ENCODE assay signal across 25 cellular contexts in genomic region chr3:42946050-42946449, GRCh38. TPM values are rescaled to one million over a fixed set of nuclear protein-coding genes. Genes with fewer than 3 reads are reported as not detected.
A peak's percentile ranks its signal among the peaks of the same experiment; 100 is the strongest.
DNase-seq lines count a peak whose midpoint lies in the region; ATAC-seq, FAIRE-seq and TF ChIP-seq lines count a peak whose summit lies in the region.
"Had no signal": no experiment of that assay in that cellular context is flagged by ENCODE, and none has a peak within 500 bp of the region (broad histone marks: within the 10 kb centered on the region; RNA-seq: fewer than 3 reads in every experiment).

No MANE protein-coding gene starts in this region.

- H3K79me2 ChIP-seq in GM12878 (ENCODE audit: control insufficient read depth, insufficient read depth, low read length) = no peaks in the 10 kb centered on the region

- H3K27ac ChIP-seq in GM12878 (ENCODE audit: control insufficient read depth, insufficient read depth) = no peak overlapping the region

- 5% methylated on average over 5 of the region's 5 CpGs for WGBS in GM12878 (ENCODE audit: insufficient coverage, insufficient replicate concordance, low lambda C conversion rate, missing lambda C conversion rate)

- BruUV-seq in GM12878 (replicated peaks; lab: Mats Ljungman, UMichigan) = no TSS peak

- H4K20me1 ChIP-seq in GM12878 (ENCODE audit: control insufficient read depth, insufficient read depth) = no peaks in the 10 kb centered on the region

- intact Hi-C loops in GM12878 (cut with micrococcal nuclease; ENCODE audit: unreplicated experiment) = no loop called here

- TF ChIP-seq POLR2A in GM12878 (IDR thresholded peaks at IDR 0.05; ENCODE audit: low read depth, low read length) = no peak

- TF ChIP-seq RAD21 in GM12878 (IDR thresholded peaks at IDR 0.05; ENCODE audit: insufficient read depth, low read depth, low read length) = no peak

- H3K27me3 Mint-ChIP-seq in activated naive CD8-positive, alpha-beta T cell treated with anti-CD3 and anti-CD28 coated beads, Interleukin-2, amount 50 U/mL, for 24 hours = no peaks in the 10 kb centered on the region
- H3K27me3 Mint-ChIP-seq in activated naive CD8-positive, alpha-beta T cell treated with anti-CD3 and anti-CD28 coated beads for 36 hours = no peaks in the 10 kb centered on the region
- H3K27me3 Mint-ChIP-seq: CD4-positive, CD25-positive, alpha-beta regulatory T cell had no signal

- no peaks in the 10 kb centered on the region for H3K36me3 ChIP-seq in GM12878 (ENCODE audit: control insufficient read depth in 2 of 2, insufficient read depth in 2 of 2, low read length in 1 of 2)
- H3K36me3 ChIP-seq: BE2C, HAP-1 had no signal

- no peaks in the 10 kb centered on the region for H3K4me1 Mint-ChIP-seq in activated naive CD8-positive, alpha-beta T cell treated with anti-CD3 and anti-CD28 coated beads, Interleukin-2, amount 50 U/mL, for 24 hours
- no peaks in the 10 kb centered on the region for H3K4me1 Mint-ChIP-seq in activated naive CD8-positive, alpha-beta T cell treated with anti-CD3 and anti-CD28 coated beads for 36 hours

- H3K27me3 ChIP-seq in GM12878 (replicated peaks in 1 of 2; ENCODE audit: control insufficient read depth in 2 of 2, insufficient read depth in 2 of 2, low read length in 1 of 2) = peaks cover 2% of the 10 kb centered on the region in 2 experiments; a peak in 2 of 4 replicates
- H3K27me3 ChIP-seq: BE2C had no signal

- H3K4me2 ChIP-seq in GM12878 (ENCODE audit: control insufficient read depth, insufficient read depth) = no peak overlapping the region

- no peaks in the 10 kb centered on the region for H3K4me1 ChIP-seq in GM12878 (ENCODE audit: control insufficient read depth, insufficient read depth, low read length)
- H3K4me1 ChIP-seq: BE2C, HAP-1 had no signal

- DNase-seq in activated naive CD8-positive, alpha-beta T cell treated with anti-CD3 and anti-CD28 coated beads, Interleukin-2, amount 50 U/mL, for 24 hours = no peak
- DNase-seq in activated naive CD8-positive, alpha-beta T cell treated with anti-CD3 and anti-CD28 coated beads for 36 hours = no peak
- DNase-seq in GM12878 (ENCODE audit: low read depth, low spot score) (no peak), Ammon's horn (ENCODE audit: low spot score) (no peak), NCI-H2029 (lab: John Stamatoyannopoulos, UW) (no peak)
- DNase-seq in activated CD4-positive, alpha-beta T cell treated with anti-CD3 and anti-CD28 coated beads for 1 hour = no peak
- DNase-seq: BE2C; C1 segment of cervical spinal cord; CD8-positive, alpha-beta memory T cell; COR-L47; DMS 273 treated with DMSO at 0.1 percent for 48 hours; DMS53; DND-41; EL; IMR-90 had no signal

- peak overlapping the region; percentile 1 for H3K27ac Mint-ChIP-seq in activated naive CD8-positive, alpha-beta T cell treated with anti-CD3 and anti-CD28 coated beads, Interleukin-2, amount 50 U/mL, for 24 hours
- H3K27ac Mint-ChIP-seq in activated naive CD8-positive, alpha-beta T cell treated with anti-CD3 and anti-CD28 coated beads for 36 hours = no peak overlapping the region
- H3K27ac Mint-ChIP-seq: CD8-positive, alpha-beta memory T cell had no signal

- H3K9me3 ChIP-seq in GM12878 (replicated peaks; ENCODE audit: control insufficient read depth, insufficient read depth, low read length) = no peaks in the 10 kb centered on the region
- H3K9me3 ChIP-seq: BE2C, HAP-1 had no signal

- TF ChIP-seq EP300 in GM12878 (IDR thresholded peaks at IDR 0.05; ENCODE audit: borderline replicate concordance in 1 of 2, control insufficient read depth in 1 of 2, low read depth in 2 of 2, low read length in 2 of 2) = no peak

- H3K4me3 Mint-ChIP-seq in activated naive CD8-positive, alpha-beta T cell treated with anti-CD3 and anti-CD28 coated beads, Interleukin-2, amount 50 U/mL, for 24 hours = no peak overlapping the region
- no peak overlapping the region for H3K4me3 Mint-ChIP-seq in activated naive CD8-positive, alpha-beta T cell treated with anti-CD3 and anti-CD28 coated beads for 36 hours
- H3K4me3 Mint-ChIP-seq: CD4-positive, CD25-positive, alpha-beta regulatory T cell; CD8-positive, alpha-beta memory T cell had no signal

- H3K36me3 Mint-ChIP-seq in activated naive CD8-positive, alpha-beta T cell treated with anti-CD3 and anti-CD28 coated beads, Interleukin-2, amount 50 U/mL, for 24 hours (ENCODE audit: low read depth) = no peaks in the 10 kb centered on the region
- H3K36me3 Mint-ChIP-seq in activated naive CD8-positive, alpha-beta T cell treated with anti-CD3 and anti-CD28 coated beads for 36 hours = no peaks in the 10 kb centered on the region
- H3K36me3 Mint-ChIP-seq: CD4-positive, CD25-positive, alpha-beta regulatory T cell; CD8-positive, alpha-beta memory T cell had no signal

- FAIRE-seq in GM12878 (lab: Jason Lieb, UNC) = no peak
- FAIRE-seq: GM12892, GM18507, HTR-8/SVneo, K562 had no signal

- in situ Hi-C loops in GM12878 (cut with MboI) = no loop called here

- peak; percentile 10 for ATAC-seq in activated naive CD8-positive, alpha-beta T cell treated with anti-CD3 and anti-CD28 coated beads, Interleukin-2, amount 50 U/mL, for 24 hours
- peak; percentile 42 for ATAC-seq in GM19351 (IDR thresholded peaks at IDR 0.05; ENCODE audit: unreplicated experiment)
- peak; percentile 54 for ATAC-seq in HG03039 (IDR thresholded peaks at IDR 0.05; ENCODE audit: unreplicated experiment)
- ATAC-seq in GM12878 = peak; percentile 58
- ATAC-seq: K562 had no signal

- H3K4me3 ChIP-seq in GM12878 = no peak overlapping the region
- H3K4me3 ChIP-seq: HAP-1, K562 had no signal

- H3K9me3 Mint-ChIP-seq in activated naive CD8-positive, alpha-beta T cell treated with anti-CD3 and anti-CD28 coated beads, Interleukin-2, amount 50 U/mL, for 24 hours = no peaks in the 10 kb centered on the region
- H3K9me3 Mint-ChIP-seq in activated naive CD8-positive, alpha-beta T cell treated with anti-CD3 and anti-CD28 coated beads for 36 hours = no peaks in the 10 kb centered on the region
- H3K9me3 Mint-ChIP-seq: CD8-positive, alpha-beta memory T cell had no signal

- H3K9ac ChIP-seq in GM12878 (ENCODE audit: control insufficient read depth, insufficient read depth, low read length) = no peak overlapping the region

- SMC1A ChIA-PET in GM12878 (lab: Charles Lee; ENCODE audit: uncharacterized antibody, unreplicated experiment) = no interaction called here

- RAD21 ChIA-PET in GM12878 (lab: Charles Lee; ENCODE audit: unreplicated experiment) = no interaction called here

- POLR2A ChIA-PET in GM12878 (lab: Charles Lee) = no interaction called here

- TF ChIP-seq CTCF in GM12878 (IDR thresholded peaks at IDR 0.05 in 2 of 3, conservative IDR thresholded peaks at IDR 0.05 in 1 of 3; ENCODE audit: control insufficient read depth in 2 of 3, extremely low read depth in 1 of 3, insufficient read depth in 1 of 3, low read depth in 3 of 3, low read length in 3 of 3) = no peak

- no peak overlapping the region for H2AFZ ChIP-seq in GM12878 (ENCODE audit: control insufficient read depth, low read depth, low read length)

- CTCF ChIA-PET in GM12878 (lab: Yijun Ruan, JAX) = no interaction called here

TF ChIP-seq in GM12878, 131 proteins besides CTCF, POLR2A, EP300 and RAD21:
- TF ChIP-seq CBX5 (IDR thresholded peaks at IDR 0.05; ENCODE audit: low read depth) (no peak), MTA2 (IDR thresholded peaks at IDR 0.05; ENCODE audit: low read depth) (no peak), JUNB (IDR thresholded peaks at IDR 0.05) (peak; percentile 58), GATAD2B (conservative IDR thresholded peaks at IDR 0.05; ENCODE audit: low read depth) (no peak), PAX8 (IDR thresholded peaks at IDR 0.05) (no peak), TARDBP (IDR thresholded peaks at IDR 0.05; ENCODE audit: borderline replicate concordance) (no peak)

RNA-seq across cellular contexts. Expression of gene GASK1A, which starts 33.1 kb away (rescaled TPM):
- under 1 TPM in 1 of 2 experiments, not detected in 1; 0.08 TPM for total RNA-seq in activated naive CD8-positive, alpha-beta T cell treated with anti-CD3 and anti-CD28 coated beads for 36 hours
- total RNA-seq in GM12878 (2013; cell fraction: nucleolus; rRNA removed) = 0.13 and 0.20 TPM in 2 replicates
- total RNA-seq in GM12878 (2014; rRNA removed) (not detected in 2 replicates), GM12878 (2014; rRNA removed; fragmentation: Illumina TruSeq; extraction: Trizol) (not detected in 2 replicates), GM12878 (2021) (0.18 TPM in 1 of 2 replicates, not detected in the other)
- not detected for polyA plus RNA-seq in GM12878 (2011; ENCODE audit: low read depth)
- polyA plus RNA-seq in GM12878 (2011; rRNA removed) (not detected in 2 replicates), GM12878 (2014; fragmentation: Illumina TruSeq; extraction: Trizol) (not detected in 2 replicates), GM12878 (2014; fragmentation: Nextera tagmentation; extraction: Ambion mirVana) (not detected), GM12878 (2014; rRNA removed) (not detected in 2 replicates), GM12878 (2016; fragmentation: Nextera tagmentation; extraction: Ambion mirVana) (not detected)
- polyA plus RNA-seq in GM12878 (2011; cell fraction: cytosol; rRNA removed) = 0.03 TPM in 1 of 2 replicates, not detected in the other
- polyA plus RNA-seq in GM12878 (2011; cell fraction: nucleus; rRNA removed) = not detected in 2 replicates
- not detected in 2 replicates for polyA plus RNA-seq in GM12878 (2012)
- not detected in 2 replicates for polyA minus RNA-seq in GM12878 (2011; rRNA and poly(A)+ RNA removed)
- polyA minus RNA-seq in GM12878 (2011; cell fraction: cytosol; rRNA and poly(A)+ RNA removed) = not detected in 2 replicates
- polyA minus RNA-seq in GM12878 (2011; cell fraction: nucleus; rRNA and poly(A)+ RNA removed) = not detected in 2 replicates
- total RNA-seq: A172; CD4-positive, CD25-positive, alpha-beta regulatory T cell; CD8-positive, alpha-beta memory T cell; G401 had no signal
- polyA plus RNA-seq: CD4-positive, CD25-positive, alpha-beta regulatory T cell; CD8-positive, alpha-beta memory T cell had no signal

RNA-seq across cellular contexts. Expression of gene ZNF662, which starts 40.1 kb away (rescaled TPM):
- total RNA-seq in activated naive CD8-positive, alpha-beta T cell treated with anti-CD3 and anti-CD28 coated beads for 36 hours = 1 to 10 TPM; 4.9 to 5.3 TPM
- total RNA-seq in GM12878 (2013; cell fraction: nucleolus; rRNA removed) = 0.13 and 0.27 TPM in 2 replicates
- total RNA-seq in GM12878 (2014; rRNA removed) (not detected in 2 replicates), GM12878 (2014; rRNA removed; fragmentation: Illumina TruSeq; extraction: Trizol) (not detected in 2 replicates), GM12878 (2021) (0.05 TPM in 1 of 2 replicates, not detected in the other)
- not detected for polyA plus RNA-seq in GM12878 (2011; ENCODE audit: low read depth)
- polyA plus RNA-seq in GM12878 (2011; rRNA removed) (0.03 TPM in 1 of 2 replicates, not detected in the other), GM12878 (2014; fragmentation: Illumina TruSeq; extraction: Trizol) (not detected in 2 replicates), GM12878 (2014; fragmentation: Nextera tagmentation; extraction: Ambion mirVana) (not detected), GM12878 (2014; rRNA removed) (not detected in 2 replicates), GM12878 (2016; fragmentation: Nextera tagmentation; extraction: Ambion mirVana) (not detected)
- polyA plus RNA-seq in GM12878 (2011; cell fraction: cytosol; rRNA removed) = not detected in 2 replicates
- not detected in 2 replicates for polyA plus RNA-seq in GM12878 (2011; cell fraction: nucleus; rRNA removed)
- not detected in 2 replicates for polyA plus RNA-seq in GM12878 (2012)
- not detected in 2 replicates for polyA minus RNA-seq in GM12878 (2011; rRNA and poly(A)+ RNA removed)
- polyA minus RNA-seq in GM12878 (2011; cell fraction: cytosol; rRNA and poly(A)+ RNA removed) = not detected in 2 replicates
- not detected in 2 replicates for polyA minus RNA-seq in GM12878 (2011; cell fraction: nucleus; rRNA and poly(A)+ RNA removed)
- total RNA-seq: A172, G401 had no signal
- polyA plus RNA-seq: CD8-positive, alpha-beta memory T cell had no signal

Comparison
In these comparisons a context has a peak if more than half of its experiments do, and no peak if none do; other contexts are left out.
1. RNA of gene ZNF662, which starts 40.1 kb away (total RNA-seq): 4.9 to 5.3 TPM in activated naive CD8-positive, alpha-beta T cell treated with anti-CD3 and anti-CD28 coated beads for 36 hours; 0.05 to 0.27 TPM in GM12878; every median in the first group is over 4 times any median in the second.
2. Peak in every context shown above with its lines, with median percentiles within 50 percentile points of each other: ATAC-seq.